In genomic region chr6:111087106-111087835, GRCh38 we compare ENCODE assay signal across 8 cellular contexts. TPM values are rescaled to one million over a fixed set of nuclear protein-coding genes. Genes with fewer than 3 reads are reported as not detected.
DNase-seq lines count a peak whose midpoint lies in the region; ATAC-seq and TF ChIP-seq lines count a peak whose summit lies in the region.

Gene SLC16A10, plus strand, starts transcription at chr6:111087503. Its CDS starts 250 bp downstream, at chr6:111087753.

- no peak within 1 kb of the TSS for H3K27ac ChIP-seq in gastroesophageal sphincter
- H3K27ac ChIP-seq in thyroid gland: peak within 1 kb of the TSS; percentile 28 to 58 (median 45)

- peak within 1 kb of the TSS; percentile 52 to 63 for H3K4me3 ChIP-seq in gastroesophageal sphincter
- H3K4me3 ChIP-seq in thyroid gland (replicated peaks in 1 of 3): peak within 1 kb of the TSS; percentile 31 to 82 (median 45)

- TF ChIP-seq POLR2A in gastroesophageal sphincter (IDR thresholded peaks at IDR 0.05): peak; percentile 14 to 25
- peak; percentile 56 to 98 for TF ChIP-seq POLR2A in thyroid gland (IDR thresholded peaks at IDR 0.05)

- peak; percentile 92 for ATAC-seq in GM21515 (IDR thresholded peaks at IDR 0.05; ENCODE audit: unreplicated experiment)
- peak; percentile 58 for ATAC-seq in gastroesophageal sphincter
- ATAC-seq in omental fat pad (ENCODE audit: low FRiP score): peak; percentile 89

- peak within 1 kb of the TSS; percentile 80 for H3K4me3 Mint-ChIP-seq in activated T-helper 2 cell treated with anti-CD3 and anti-CD28 coated beads, Interferon-gamma antibody, Interleukin-2, Interleukin-4, amounts not matched to agents 10 μg/mL and 5 μg/mL and 100 μg/mL, durations not matched to agents 14 hours and 24 hours and 36 hours (ENCODE audit: low read depth)

- no peaks in the 10 kb centered on the region for H3K9me3 ChIP-seq in gastroesophageal sphincter
- no peaks in the 10 kb centered on the region for H3K9me3 ChIP-seq in thyroid gland

- H3K27me3 ChIP-seq in gastroesophageal sphincter (peaks cover 69% of the 10 kb centered on the region), thyroid gland (no peaks in the 10 kb centered on the region)

- TF ChIP-seq EP300 in gastroesophageal sphincter (IDR thresholded peaks at IDR 0.05): no peak

- H3K36me3 Mint-ChIP-seq in activated T-helper 2 cell treated with anti-CD3 and anti-CD28 coated beads, Interferon-gamma antibody, Interleukin-2, Interleukin-4, amounts not matched to agents 10 μg/mL and 5 μg/mL and 100 μg/mL, durations not matched to agents 14 hours and 24 hours and 36 hours (ENCODE audit: low read depth): no peaks in the 10 kb centered on the region

- peaks cover 22% of the 10 kb centered on the region for H3K4me1 Mint-ChIP-seq in activated T-helper 2 cell treated with anti-CD3 and anti-CD28 coated beads, Interferon-gamma antibody, Interleukin-2, Interleukin-4, amounts not matched to agents 10 μg/mL and 5 μg/mL and 100 μg/mL, durations not matched to agents 14 hours and 24 hours and 36 hours (ENCODE audit: low read depth)

- intact Hi-C loops in activated T-helper 2 cell treated with anti-CD3 and anti-CD28 coated beads, Interferon-gamma antibody, Interleukin-2, Interleukin-4, amounts not matched to agents 10 μg/mL and 5 μg/mL and 100 μg/mL, durations not matched to agents 14 hours and 24 hours and 36 hours (cut with micrococcal nuclease): no loop called here
- intact Hi-C loops in thyroid gland (cut with DNase I): no loop called here

- H3K4me1 ChIP-seq in gastroesophageal sphincter: peaks cover 0 to 24% (median 12%) of the 10 kb centered on the region in 3 donors
- peaks cover 0 to 3% of the 10 kb centered on the region in 2 donors for H3K4me1 ChIP-seq in thyroid gland

- DNase-seq in DMS153 treated with DMSO at 0.1 percent for 48 hours (lab: John Stamatoyannopoulos, UW; ENCODE audit: unreplicated experiment) (peak; percentile 43), HuH-7 (ENCODE audit: low spot score) (peak; percentile 94), RPMI8226 (peak; percentile 90), omental fat pad (ENCODE audit: low spot score) (peak; percentile 50), thyroid gland (peak; percentile 92 to 94)
- peak; percentile 66 for DNase-seq in activated T-helper 2 cell treated with anti-CD3 and anti-CD28 coated beads, Interferon-gamma antibody, Interleukin-2, Interleukin-4, amounts not matched to agents 10 μg/mL and 5 μg/mL and 100 μg/mL, durations not matched to agents 14 hours and 24 hours and 36 hours (ENCODE audit: low spot score)

- peak in 1 of 4 experiments; percentile 4 for TF ChIP-seq CTCF in gastroesophageal sphincter (IDR thresholded peaks at IDR 0.05)
- TF ChIP-seq CTCF in omental fat pad (IDR thresholded peaks at IDR 0.05): no peak
- peak in 1 of 6 experiments; percentile 12 for TF ChIP-seq CTCF in thyroid gland (IDR thresholded peaks at IDR 0.05)

- no peaks in the 10 kb centered on the region for H3K9me3 Mint-ChIP-seq in activated T-helper 2 cell treated with anti-CD3 and anti-CD28 coated beads, Interferon-gamma antibody, Interleukin-2, Interleukin-4, amounts not matched to agents 10 μg/mL and 5 μg/mL and 100 μg/mL, durations not matched to agents 14 hours and 24 hours and 36 hours

- H3K27me3 Mint-ChIP-seq in activated T-helper 2 cell treated with anti-CD3 and anti-CD28 coated beads, Interferon-gamma antibody, Interleukin-2, Interleukin-4, amounts not matched to agents 10 μg/mL and 5 μg/mL and 100 μg/mL, durations not matched to agents 14 hours and 24 hours and 36 hours (ENCODE audit: low read depth): peaks cover 19% of the 10 kb centered on the region

- H3K36me3 ChIP-seq in gastroesophageal sphincter (no peaks in the 10 kb centered on the region), thyroid gland (no peaks in the 10 kb centered on the region)

- WGBS in gastroesophageal sphincter (ENCODE audit: low coverage in 1 of 2), 2 donors: 0 to 4% methylated on average over 3 to 4 of the region's 86 CpGs
- WGBS in thyroid gland, 2 donors: 1 to 3% methylated on average over 9 to 17 of the region's 86 CpGs

- H3K27ac Mint-ChIP-seq in activated T-helper 2 cell treated with anti-CD3 and anti-CD28 coated beads, Interferon-gamma antibody, Interleukin-2, Interleukin-4, amounts not matched to agents 10 μg/mL and 5 μg/mL and 100 μg/mL, durations not matched to agents 14 hours and 24 hours and 36 hours: peak within 1 kb of the TSS; percentile 4

RNA-seq across cellular contexts. Expression of gene SLC16A10, which starts in this region (rescaled TPM):
- 2.9 and 3.6 TPM in 2 replicates for total RNA-seq in activated T-helper 2 cell treated with anti-CD3 and anti-CD28 coated beads, Interferon-gamma antibody, Interleukin-2, Interleukin-4, amounts not matched to agents 10 μg/mL and 5 μg/mL and 100 μg/mL, durations not matched to agents 14 hours and 24 hours and 36 hours
- total RNA-seq in gastroesophageal sphincter (1 to 10 TPM in 1 of 4 donors, under 1 TPM in 3; 0.32 to 4.7 (median 0.93) TPM), omental fat pad (10 to 100 TPM in 3 of 4 donors, 1 to 10 TPM in 1; 1.1 to 70.5 (median 19.6) TPM), thyroid gland (10 to 100 TPM; 18.7 to 35.8 (median 22.1) TPM)

Comparison
In these comparisons a context has a peak if more than half of its experiments do, and no peak if none do; other contexts are left out.
1. DNase-seq: peak in every context shown above with its lines; median percentile 94 in HuH-7; 93 in thyroid gland; 90 in RPMI8226; 66 in activated T-helper 2 cell treated with anti-CD3 and anti-CD28 coated beads, Interferon-gamma antibody, Interleukin-2, Interleukin-4, amounts not matched to agents 10 μg/mL and 5 μg/mL and 100 μg/mL, durations not matched to agents 14 hours and 24 hours and 36 hours; 50 in omental fat pad; 43 in DMS153 treated with DMSO at 0.1 percent for 48 hours.
2. H3K27ac ChIP-seq: peak in thyroid gland (3 of 3); none in gastroesophageal sphincter (0 of 4).
3. Peak in every context shown above with its lines, with median percentiles within 50 percentile points of each other: ATAC-seq.